13 cellular contexts compared by ENCODE assay signal in the genomic region with DNA sequence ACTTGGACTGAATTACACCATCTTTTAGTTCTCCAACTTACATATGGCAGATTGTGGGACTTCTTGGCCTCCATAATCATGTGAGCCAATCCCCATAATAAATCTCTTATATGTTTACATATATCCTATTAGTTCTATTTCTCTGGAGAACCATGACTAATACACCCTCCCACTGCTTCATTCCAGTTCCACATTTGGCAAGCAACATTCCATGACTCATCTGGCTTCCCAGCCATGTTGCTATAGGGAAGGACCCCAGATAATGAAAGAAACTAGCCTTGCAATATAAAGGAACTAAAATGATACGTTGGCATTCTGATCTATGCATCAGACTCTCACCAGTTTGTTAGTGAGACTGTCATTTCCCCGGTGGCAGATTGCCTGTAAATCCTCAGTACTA. TPM values are rescaled to one million over a fixed set of nuclear protein-coding genes. Genes with fewer than 3 reads are reported as not detected.
DNase-seq lines count a peak whose midpoint lies in the region; ATAC-seq and TF ChIP-seq lines count a peak whose summit lies in the region.
"Had no signal": no experiment of that assay in that cellular context is flagged by ENCODE, and none has a peak within 500 bp of the region (broad histone marks: within the 10 kb centered on the region; RNA-seq: fewer than 3 reads in every experiment).

No MANE protein-coding gene starts in this region.

- no peaks in the 10 kb centered on the region for H3K36me3 Mint-ChIP-seq in GM23338 (ENCODE audit: low read depth)
- H3K36me3 Mint-ChIP-seq in activated T-helper 17 cell treated with anti-CD3 and anti-CD28 coated beads, Interleukin-2, amount 50 U/mL, for 72 hours (ENCODE audit: low read depth): no peaks in the 10 kb centered on the region
- H3K36me3 Mint-ChIP-seq: activated CD4-positive, alpha-beta memory T cell treated with anti-CD3 and anti-CD28 coated beads for 36 hours; brain had no signal

- no peaks in the 10 kb centered on the region for H4K20me1 ChIP-seq in GM23338 (replicated peaks; ENCODE audit: insufficient read depth)

- peak; percentile 23 for DNase-seq in NOMO-1 treated with DMSO at 0.1 percent for 48 hours (lab: John Stamatoyannopoulos, UW; ENCODE audit: unreplicated experiment)
- DNase-seq in NOMO-1 treated with dmso at 0.1 percent for 144 hours (lab: John Stamatoyannopoulos, UW; ENCODE audit: unreplicated experiment): no peak
- DNase-seq in SW480 (ENCODE audit: low spot score): peak; percentile 65
- DNase-seq in fibroblast of villous mesenchyme (ENCODE audit: low read depth): peak; percentile 97
- no peak for DNase-seq in thoracic aorta (ENCODE audit: low spot score)
- no peak for DNase-seq in GM23338 (ENCODE audit: low spot score)
- DNase-seq: activated CD4-positive, alpha-beta memory T cell treated with anti-CD3 and anti-CD28 coated beads for 36 hours; NCI-H2029; SHP77 treated with DMSO at 0.1 percent for 48 hours had no signal

- H3K4me1 ChIP-seq in thoracic aorta (ENCODE audit: control insufficient read depth in 1 of 2, low read depth in 2 of 2) (peaks cover 0 to 4% of the 10 kb centered on the region in 2 donors), GM23338 (ENCODE audit: insufficient read depth) (no peaks in the 10 kb centered on the region)

- no peak overlapping the region for H3K27ac Mint-ChIP-seq in GM23338
- H3K27ac Mint-ChIP-seq in activated T-helper 17 cell treated with anti-CD3 and anti-CD28 coated beads, Interleukin-2, amount 50 U/mL, for 72 hours: no peak overlapping the region
- H3K27ac Mint-ChIP-seq: activated CD4-positive, alpha-beta memory T cell treated with anti-CD3 and anti-CD28 coated beads for 36 hours had no signal

- peak; percentile 82 for ATAC-seq in thoracic aorta (ENCODE audit: insufficient number of reproducible peaks, low FRiP score, low read depth)
- no peak for ATAC-seq in GM23338
- no peak for ATAC-seq in HG03095 (IDR thresholded peaks at IDR 0.05; ENCODE audit: unreplicated experiment)
- no peak for ATAC-seq in activated T-helper 17 cell treated with anti-CD3 and anti-CD28 coated beads, Interleukin-2, amount 50 U/mL, for 72 hours (replicated peaks)
- ATAC-seq: GM12878 had no signal

- H3K9me2 ChIP-seq in GM23338 (ENCODE audit: insufficient read depth): no peaks in the 10 kb centered on the region

- TF ChIP-seq CTCF in fibroblast of villous mesenchyme (IDR thresholded peaks at IDR 0.05; ENCODE audit: insufficient read depth, low read depth, low read length) (no peak), thoracic aorta (IDR thresholded peaks at IDR 0.05) (no peak), GM23338 (conservative IDR thresholded peaks at IDR 0.05; ENCODE audit: low read depth in 2 of 2) (no peak)

- no peaks in the 10 kb centered on the region for H3K27me3 ChIP-seq in thoracic aorta (replicated peaks; ENCODE audit: insufficient read depth)
- H3K27me3 ChIP-seq in GM23338 (ENCODE audit: insufficient read depth): no peaks in the 10 kb centered on the region

- H3K4me2 ChIP-seq in GM23338: no peak overlapping the region

- H3K9me3 ChIP-seq in thoracic aorta: no peaks in the 10 kb centered on the region

- H3F3A ChIP-seq in GM23338 (replicated peaks; ENCODE audit: low read depth): no peaks in the 10 kb centered on the region

- H3K4me3 ChIP-seq in fibroblast of villous mesenchyme (ENCODE audit: low read depth, low read length) (no peak overlapping the region), thoracic aorta (no peak overlapping the region), GM23338 (no peak overlapping the region)
- H3K4me3 ChIP-seq: GM12878 had no signal

- no peaks in the 10 kb centered on the region for H3K36me3 ChIP-seq in thoracic aorta
- H3K36me3 ChIP-seq in GM23338 (ENCODE audit: insufficient read depth): no peaks in the 10 kb centered on the region

- H3K27me3 Mint-ChIP-seq in GM23338 (ENCODE audit: insufficient read depth, low read depth, poor library complexity): no peaks in the 10 kb centered on the region
- no peaks in the 10 kb centered on the region for H3K27me3 Mint-ChIP-seq in activated T-helper 17 cell treated with anti-CD3 and anti-CD28 coated beads, Interleukin-2, amount 50 U/mL, for 72 hours
- H3K27me3 Mint-ChIP-seq: activated CD4-positive, alpha-beta memory T cell treated with anti-CD3 and anti-CD28 coated beads for 36 hours had no signal

- H3K79me2 ChIP-seq in GM23338 (replicated peaks; ENCODE audit: insufficient read depth): no peaks in the 10 kb centered on the region

- H3K27ac ChIP-seq in thoracic aorta (no peak overlapping the region), GM23338 (ENCODE audit: low read depth) (no peak overlapping the region)

- no peak overlapping the region for H2AFZ ChIP-seq in GM23338

- H3K9me3 Mint-ChIP-seq in GM23338: no peaks in the 10 kb centered on the region; the same call in 2 of the 3 replicates
- H3K9me3 Mint-ChIP-seq in activated T-helper 17 cell treated with anti-CD3 and anti-CD28 coated beads, Interleukin-2, amount 50 U/mL, for 72 hours: peaks cover 5% of the 10 kb centered on the region
- H3K9me3 Mint-ChIP-seq: activated CD4-positive, alpha-beta memory T cell treated with anti-CD3 and anti-CD28 coated beads for 36 hours had no signal

- H3K4me3 Mint-ChIP-seq in GM23338: no peak overlapping the region
- no peak overlapping the region for H3K4me3 Mint-ChIP-seq in activated T-helper 17 cell treated with anti-CD3 and anti-CD28 coated beads, Interleukin-2, amount 50 U/mL, for 72 hours
- H3K4me3 Mint-ChIP-seq: activated CD4-positive, alpha-beta memory T cell treated with anti-CD3 and anti-CD28 coated beads for 36 hours; brain had no signal

- H3K4me1 Mint-ChIP-seq in GM23338: 0 out of 3 replicates have a peak, but pooled peaks cover 4% of the 10 kb centered on the region
- H3K4me1 Mint-ChIP-seq in activated T-helper 17 cell treated with anti-CD3 and anti-CD28 coated beads, Interleukin-2, amount 50 U/mL, for 72 hours: no peaks in the 10 kb centered on the region

TF ChIP-seq in GM23338, 12 proteins besides CTCF, POLR2A, EP300 and RAD21:
- TF ChIP-seq EZH2phosphoT487 (IDR thresholded peaks at IDR 0.05; ENCODE audit: unreplicated experiment): no peak

RNA-seq across cellular contexts. Expression of a gene that starts 10.9 kb away (rescaled TPM):
- total RNA-seq in fibroblast of villous mesenchyme: not detected in 2 replicates
- total RNA-seq in thoracic aorta: not detected
- not detected in 2 replicates for total RNA-seq in GM23338 (2014; rRNA removed; shearing (Covaris generic))
- not detected in 2 replicates for polyA plus RNA-seq in GM23338 (2016; fragmentation: Nextera tagmentation; extraction: Ambion mirVana)
- not detected for total RNA-seq in activated T-helper 17 cell treated with anti-CD3 and anti-CD28 coated beads, Interleukin-2, amount 50 U/mL, for 72 hours
- total RNA-seq: activated CD4-positive, alpha-beta memory T cell treated with anti-CD3 and anti-CD28 coated beads for 36 hours; GM12878 had no signal
- polyA plus RNA-seq: GM12878 had no signal

RNA-seq across cellular contexts. Expression of a gene that starts 51.2 kb away (rescaled TPM):
- 16.1 and 18.6 TPM in 2 replicates for total RNA-seq in fibroblast of villous mesenchyme
- 10 to 100 TPM; 89.8 to 99.7 TPM for total RNA-seq in thoracic aorta
- 10.1 and 12.0 TPM in 2 replicates for total RNA-seq in GM23338 (2014; rRNA removed; shearing (Covaris generic))
- polyA plus RNA-seq in GM23338 (2016; fragmentation: Nextera tagmentation; extraction: Ambion mirVana): 2.9 and 3.3 TPM in 2 replicates
- total RNA-seq in activated T-helper 17 cell treated with anti-CD3 and anti-CD28 coated beads, Interleukin-2, amount 50 U/mL, for 72 hours: 1 to 10 TPM; 6.7 to 8.3 TPM

RNA-seq across cellular contexts. Expression of a gene that starts 54.5 kb away (rescaled TPM):
- total RNA-seq in fibroblast of villous mesenchyme: 24.5 and 38.4 TPM in 2 replicates
- 10 to 100 TPM; 21.4 to 29.1 TPM for total RNA-seq in thoracic aorta
- 8.0 and 9.5 TPM in 2 replicates for total RNA-seq in GM23338 (2014; rRNA removed; shearing (Covaris generic))
- 5.2 and 6.5 TPM in 2 replicates for polyA plus RNA-seq in GM23338 (2016; fragmentation: Nextera tagmentation; extraction: Ambion mirVana)
- total RNA-seq in activated T-helper 17 cell treated with anti-CD3 and anti-CD28 coated beads, Interleukin-2, amount 50 U/mL, for 72 hours: 10 to 100 TPM in 1 of 2 donors, 1 to 10 TPM in 1; 9.9 to 29.0 TPM

Comparison
In these comparisons a context has a peak if more than half of its experiments do, and no peak if none do; other contexts are left out.
1. DNase-seq: peak in NOMO-1 treated with DMSO at 0.1 percent for 48 hours (single experiment), SW480 (single experiment) and fibroblast of villous mesenchyme (single experiment); none in NOMO-1 treated with dmso at 0.1 percent for 144 hours (single experiment), thoracic aorta (single experiment) and GM23338 (single experiment).